17 cellular contexts compared by ENCODE assay signal in the genomic region with DNA sequence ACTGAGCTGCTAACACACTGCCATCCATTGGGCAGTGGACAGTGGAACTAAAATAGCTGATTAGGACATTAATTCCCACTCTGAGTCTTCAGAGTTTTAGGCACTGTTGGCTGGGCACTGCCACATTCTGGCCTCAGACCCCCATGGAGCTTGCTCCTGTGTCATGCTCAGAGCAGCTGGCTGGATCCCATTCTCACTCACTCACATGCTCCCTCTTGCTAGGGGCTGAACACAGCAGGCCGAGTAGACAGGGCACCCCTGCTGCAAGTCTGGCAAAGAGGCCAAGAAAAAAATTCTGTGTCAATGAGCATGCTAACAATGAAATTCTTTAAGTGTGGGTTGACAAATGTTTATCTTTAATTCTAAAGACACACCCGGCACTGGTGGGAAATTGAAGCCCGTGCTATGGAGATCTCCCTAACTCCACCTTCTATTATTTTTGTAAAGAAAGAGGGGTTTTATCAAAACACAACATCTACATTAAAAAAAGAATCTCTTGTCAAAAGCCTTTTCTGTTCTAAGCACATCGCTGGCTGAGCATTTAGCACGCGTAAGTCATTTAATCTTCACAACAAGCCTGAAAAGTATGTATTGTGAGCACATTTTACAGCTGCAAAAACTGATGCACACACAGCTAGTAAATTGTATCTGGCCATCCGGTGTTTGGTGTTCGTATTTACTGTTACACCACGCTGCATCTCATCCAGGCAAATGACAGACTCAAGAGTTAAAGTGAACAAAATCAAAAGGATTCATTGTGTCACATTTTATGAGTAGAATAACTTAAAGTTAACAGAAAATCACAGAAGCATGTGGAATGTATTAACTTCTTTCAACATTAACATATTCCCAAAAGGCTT.
DNase-seq lines count a peak whose midpoint lies in the region; ATAC-seq, FAIRE-seq and TF ChIP-seq lines count a peak whose summit lies in the region.
"Had no signal": no experiment of that assay in that cellular context is flagged by ENCODE, and none has a peak within 500 bp of the region (broad histone marks: within the 10 kb centered on the region; RNA-seq: fewer than 3 reads in every experiment).

No MANE protein-coding gene starts in this region.

- H2AK5ac ChIP-seq in H1 (ENCODE audit: low read depth, low read length), result no peak overlapping the region

- no peak for TF ChIP-seq CTCF in H1 (IDR thresholded peaks at IDR 0.05; ENCODE audit: control extremely low read depth in 1 of 3, insufficient read depth in 1 of 3, low read depth in 1 of 3, low read length in 3 of 3)

- H3K18ac ChIP-seq in H1 (ENCODE audit: extremely low read depth, low read length), result no peak overlapping the region

- no peak overlapping the region for H2BK5ac ChIP-seq in H1 (ENCODE audit: low read depth, low read length)

- no peak overlapping the region for H4K5ac ChIP-seq in H1 (ENCODE audit: insufficient read length, low read depth, low read length)

- DNase-seq in right cardiac atrium (peak in 2 of 3 donors; percentile 29 to 37), left ventricle myocardium superior (no peak), H1 (ENCODE audit: low read depth in 1 of 2, low spot score in 2 of 2) (peak in 1 of 2 experiments; percentile 46), myocyte (ENCODE audit: low read depth) (peak; percentile 30)
- DNase-seq in stimulated activated CD4-positive, alpha-beta T cell treated with anti-CD3 and anti-CD28 coated beads, Interleukin-12 subunit alpha, Interleukin-12 subunit beta, amount 100 ng/mL, for 4 hours, result no peak
- DNase-seq in activated naive CD4-positive, alpha-beta T cell treated with Interleukin-2 at 50 U/mL for 16 hours, result no peak
- DNase-seq: activated CD4-positive, alpha-beta T cell treated with anti-CD3 and anti-CD28 coated beads for 48 hours; Calu3; central memory CD4-positive, alpha-beta T cell; GF-D8; islet precursor cell; NCI-H1048; trophoblast cell had no signal

- no peak overlapping the region for H2BK15ac ChIP-seq in H1 (ENCODE audit: low read length)

- no peak overlapping the region for H3K14ac ChIP-seq in H1 (ENCODE audit: insufficient read length)

- no peak overlapping the region for H3K56ac ChIP-seq in H1 (replicated peaks; ENCODE audit: insufficient read length, low read depth, low read length)

- no peak for TF ChIP-seq POLR2A in H1 (IDR thresholded peaks at IDR 0.05; ENCODE audit: control extremely low read depth in 1 of 2, low read depth in 2 of 2, low read length in 2 of 2)

- no peaks in the 10 kb centered on the region for H3K23me2 ChIP-seq in H1 (ENCODE audit: low read depth, low read length)

- 42% methylated on average over 9 of the region's 9 CpGs for WGBS in right cardiac atrium
- WGBS in H1 (ENCODE audit: extremely low coverage in 1 of 2, insufficient coverage in 1 of 2, insufficient read length in 1 of 2, insufficient replicate concordance in 2 of 2, low coverage in 1 of 2, low lambda C conversion rate in 2 of 2, missing lambda C conversion rate in 1 of 2), 2 experiments, result 81% methylated on average over 9 of the region's 9 CpGs; no CpG with 5 or more reads in 1 of the 2 experiments

- H3K36me3 ChIP-seq in H1 (ENCODE audit: control insufficient read depth in 2 of 4, insufficient read depth in 4 of 4, low read length in 3 of 4), result no peaks in the 10 kb centered on the region

- H2BK20ac ChIP-seq in H1 (ENCODE audit: low read length), result no peak overlapping the region

- POLR2A ChIA-PET in H1 (lab: Charles Lee; ENCODE audit: partially characterized antibody), result no interaction called here

- H2BK120ac ChIP-seq in H1 (replicated peaks; ENCODE audit: low read depth, low read length), result no peak overlapping the region

- TF ChIP-seq RAD21 in H1 (IDR thresholded peaks at IDR 0.05 in 1 of 2, conservative IDR thresholded peaks at IDR 0.05 in 1 of 2; ENCODE audit: low read depth in 2 of 2, low read length in 2 of 2), result peak in 1 of 2 experiments; percentile 17; a peak in 1 of 4 replicates

- no peak overlapping the region; the same call in 1 of the 2 replicates for H2AFZ ChIP-seq in H1 (ENCODE audit: low read length)

- H3K9me3 ChIP-seq in right cardiac atrium (ENCODE audit: control insufficient read depth, low read length), result no peaks in the 10 kb centered on the region
- peaks cover 0 to 3% of the 10 kb centered on the region in 2 experiments; a peak in 2 of 4 replicates for H3K9me3 ChIP-seq in H1 (ENCODE audit: insufficient read depth in 2 of 2, low read depth in 1 of 2, low read length in 1 of 2)

- intact Hi-C loops in right cardiac atrium (cut with DNase I) (no loop called here), left ventricle myocardium superior (cut with micrococcal nuclease) (no loop called here)

- no peaks in the 10 kb centered on the region for H3K79me1 ChIP-seq in H1 (ENCODE audit: low read depth, low read length)

- H3K27me3 ChIP-seq in right cardiac atrium (ENCODE audit: control insufficient read depth, insufficient read depth), result no peaks in the 10 kb centered on the region
- H3K27me3 ChIP-seq in H1 (replicated peaks in 1 of 4; ENCODE audit: control insufficient read depth in 3 of 4, extremely low read depth in 1 of 4, insufficient read depth in 3 of 4, low read length in 3 of 4), result no peaks in the 10 kb centered on the region

- H3K4me2 ChIP-seq in H1 (ENCODE audit: insufficient read depth in 1 of 2, low read depth in 2 of 2, low read length in 2 of 2), result 0 out of 4 replicates have a peak overlapping the region, but pooled peaks of 1 of the 2 experiments have one; percentile 17

- no peaks in the 10 kb centered on the region for H3K79me2 ChIP-seq in H1 (ENCODE audit: control insufficient read depth in 1 of 2, insufficient read depth in 2 of 2, low read length in 2 of 2)

- ATAC-seq in right cardiac atrium, result peak in 1 of 2 donors; percentile 70
- no peak for ATAC-seq in left ventricle myocardium superior
- ATAC-seq in GM21367 (IDR thresholded peaks at IDR 0.05; ENCODE audit: unreplicated experiment), result no peak
- no peak for ATAC-seq in SK-N-SH treated with all-trans-retinoic acid at 6 μM for 48 hours
- ATAC-seq: K562 had no signal

- H4K91ac ChIP-seq in H1 (replicated peaks; ENCODE audit: insufficient read length, low read length), result no peak overlapping the region

- no peaks in the 10 kb centered on the region for H4K20me1 ChIP-seq in H1 (replicated peaks in 1 of 2; ENCODE audit: control insufficient read depth in 1 of 2, insufficient read depth in 2 of 2, low read length in 2 of 2)

- no peak overlapping the region for H3K4ac ChIP-seq in H1 (replicated peaks; ENCODE audit: insufficient read length, low read depth, low read length)

- TF ChIP-seq EP300 in H1 (IDR thresholded peaks at IDR 0.05; ENCODE audit: borderline replicate concordance in 1 of 2, low read depth in 2 of 2, low read length in 2 of 2), result no peak

- H3K27ac ChIP-seq in right cardiac atrium (ENCODE audit: low read length) (no peak overlapping the region), H1 (ENCODE audit: low read depth, low read length) (no peak overlapping the region)

- H3K4me1 ChIP-seq in right cardiac atrium (ENCODE audit: control insufficient read depth, insufficient read depth, low read length) (no peaks in the 10 kb centered on the region), H1 (replicated peaks in 1 of 4; ENCODE audit: control insufficient read depth in 3 of 4, insufficient read depth in 4 of 4, low read length in 3 of 4) (peaks cover 4 to 7% (median 6%) of the 10 kb centered on the region in 4 experiments; a peak in 3 of 7 replicates)

- no peak overlapping the region for H2BK12ac ChIP-seq in H1 (ENCODE audit: low read depth, low read length)

- CTCF ChIA-PET in H1 (lab: Charles Lee; ENCODE audit: partially characterized antibody), result interaction anchor here (0.6 to 1.3 kb wide), 5 partner anchors 12 to 551 kb away, joined by 3 to 6 read pairs (median 4); no protein-coding TSS in a partner anchor

- no peak overlapping the region for H3K9ac ChIP-seq in H1 (replicated peaks in 1 of 4; ENCODE audit: extremely low read depth in 1 of 4, low read depth in 3 of 4, low read length in 3 of 4)

- no peak overlapping the region for H3K23ac ChIP-seq in H1 (ENCODE audit: insufficient read length)

- no peak overlapping the region for H3K4me3 ChIP-seq in right cardiac atrium (ENCODE audit: low read length)
- no peak overlapping the region for H3K4me3 ChIP-seq in H1 (ENCODE audit: extremely low read depth in 1 of 4, insufficient read depth in 2 of 4, low read depth in 3 of 4, low read length in 4 of 4)
- H3K4me3 ChIP-seq: K562 had no signal

- no peak for FAIRE-seq in H1 (lab: Jason Lieb, UNC)
- FAIRE-seq: endothelial cell of umbilical vein, K562 had no signal

- H4K8ac ChIP-seq in H1 (ENCODE audit: extremely low read depth, insufficient read depth, low read length), result no peak overlapping the region

TF ChIP-seq in H1, 55 proteins besides CTCF, POLR2A, EP300 and RAD21:
- TF ChIP-seq POU5F1 (IDR thresholded peaks at IDR 0.05; ENCODE audit: low read depth, low read length) (no peak), TCF12 (IDR thresholded peaks at IDR 0.05; ENCODE audit: low read depth, low read length) (0 out of 2 replicates have a peak, but pooled peaks have one; percentile 33), GABPA (IDR thresholded peaks at IDR 0.05; ENCODE audit: borderline replicate concordance, insufficient read depth, low read length) (no peak)

TF ChIP-seq in SK-N-SH treated with all-trans-retinoic acid at 6 μM for 48 hours, 23 proteins besides CTCF, POLR2A, EP300 and RAD21 (continues in another document):
- no peak for TF ChIP-seq ZC3H10 (CRISPR knock-in tag; IDR thresholded peaks at IDR 0.05)
- TF ChIP-seq, protein P1, sequence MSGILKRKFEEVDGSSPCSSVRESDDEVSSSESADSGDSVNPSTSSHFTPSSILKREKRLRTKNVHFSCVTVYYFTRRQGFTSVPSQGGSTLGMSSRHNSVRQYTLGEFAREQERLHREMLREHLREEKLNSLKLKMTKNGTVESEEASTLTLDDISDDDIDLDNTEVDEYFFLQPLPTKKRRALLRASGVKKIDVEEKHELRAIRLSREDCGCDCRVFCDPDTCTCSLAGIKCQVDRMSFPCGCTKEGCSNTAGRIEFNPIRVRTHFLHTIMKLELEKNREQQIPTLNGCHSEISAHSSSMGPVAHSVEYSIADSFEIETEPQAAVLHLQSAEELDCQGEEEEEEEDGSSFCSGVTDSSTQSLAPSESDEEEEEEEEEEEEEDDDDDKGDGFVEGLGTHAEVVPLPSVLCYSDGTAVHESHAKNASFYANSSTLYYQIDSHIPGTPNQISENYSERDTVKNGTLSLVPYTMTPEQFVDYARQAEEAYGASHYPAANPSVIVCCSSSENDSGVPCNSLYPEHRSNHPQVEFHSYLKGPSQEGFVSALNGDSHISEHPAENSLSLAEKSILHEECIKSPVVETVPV (CRISPR knock-in tag; IDR thresholded peaks at IDR 0.05), result no peak
- TF ChIP-seq TCF4 (CRISPR knock-in tag; IDR thresholded peaks at IDR 0.05; ENCODE audit: borderline replicate concordance), result no peak
- no peak for TF ChIP-seq ZNF70 (CRISPR knock-in tag; IDR thresholded peaks at IDR 0.05)
- TF ChIP-seq CSDC2 (CRISPR knock-in tag; IDR thresholded peaks at IDR 0.05), result no peak
- TF ChIP-seq ZFP30 (CRISPR knock-in tag; IDR thresholded peaks at IDR 0.05), result no peak
- TF ChIP-seq GLIS3 (CRISPR knock-in tag; IDR thresholded peaks at IDR 0.05), result no peak
- TF ChIP-seq TOX (CRISPR knock-in tag; IDR thresholded peaks at IDR 0.05; ENCODE audit: borderline replicate concordance), result no peak
- no peak for TF ChIP-seq ZFP3 (CRISPR knock-in tag; IDR thresholded peaks at IDR 0.05)
- TF ChIP-seq SNAI2 (CRISPR knock-in tag; IDR thresholded peaks at IDR 0.05), result no peak
- no peak for TF ChIP-seq BACH2 (CRISPR knock-in tag; IDR thresholded peaks at IDR 0.05; ENCODE audit: borderline replicate concordance)

Comparison
In these comparisons a context has a peak if more than half of its experiments do, and no peak if none do; other contexts are left out.
1. DNase-seq: peak in right cardiac atrium (2 of 3) and myocyte (single experiment); none in left ventricle myocardium superior (single experiment), stimulated activated CD4-positive, alpha-beta T cell treated with anti-CD3 and anti-CD28 coated beads, Interleukin-12 subunit alpha, Interleukin-12 subunit beta, amount 100 ng/mL, for 4 hours (single experiment) and activated naive CD4-positive, alpha-beta T cell treated with Interleukin-2 at 50 U/mL for 16 hours (single experiment).